17 cellular contexts compared by ENCODE assay signal in genomic region chr11:44518968-44519550, GRCh38.
"Had no signal": no experiment of that assay in that cellular context is flagged by ENCODE, and none has a peak within 500 bp of the region (broad histone marks: within the 10 kb centered on the region; RNA-seq: fewer than 3 reads in every experiment).

No MANE protein-coding gene starts in this region.

- H3K36me3 ChIP-seq: esophagus squamous epithelium, heart right ventricle, tibial artery, uterus had no signal

- H3K27ac Mint-ChIP-seq: activated CD4-positive, alpha-beta T cell treated with anti-CD3 and anti-CD28 coated beads for 36 hours; activated naive CD4-positive, alpha-beta T cell treated with anti-CD3 and anti-CD28 coated beads for 36 hours; effector memory CD8-positive, alpha-beta T cell; memory B cell; naive B cell; stimulated activated naive B cell treated with anti-CD40 and anti-IgM and Interleukin-4, amounts not matched to agents 10 μg/mL and 1 μg/mL and 100 μg/mL, for 72 hours had no signal

- H3K4me1 Mint-ChIP-seq: stimulated activated naive B cell treated with anti-CD40 and anti-IgM and Interleukin-4, amounts not matched to agents 10 μg/mL and 1 μg/mL and 100 μg/mL, for 72 hours had no signal

- H3K4me3 ChIP-seq: esophagus squamous epithelium, tibial artery, uterus had no signal

- H3K9me3 Mint-ChIP-seq: activated naive CD4-positive, alpha-beta T cell treated with anti-CD3 and anti-CD28 coated beads for 36 hours; effector memory CD8-positive, alpha-beta T cell; memory B cell; naive B cell; stimulated activated naive B cell treated with anti-CD40 and anti-IgM and Interleukin-4, amounts not matched to agents 10 μg/mL and 1 μg/mL and 100 μg/mL, for 72 hours had no signal

- H3K27me3 ChIP-seq: uterus had no signal

- H3K27me3 Mint-ChIP-seq: brain had no signal

- H3K27ac ChIP-seq: parathyroid adenoma, tibial artery had no signal

- DNase-seq: activated CD4-positive, alpha-beta T cell treated with anti-CD3 and anti-CD28 coated beads for 36 hours; activated CD4-positive, alpha-beta T cell treated with anti-CD3 and anti-CD28 coated beads, Interleukin-2, amount 50 U/mL, for 48 hours; activated naive CD4-positive, alpha-beta T cell treated with anti-CD3 and anti-CD28 coated beads for 36 hours; anterior cingulate cortex; caudate nucleus; effector memory CD8-positive, alpha-beta T cell; esophagus squamous epithelium; kidney glomerular epithelial cell; naive B cell; stimulated activated naive B cell treated with anti-CD40 and anti-IgM and Interleukin-4, amounts not matched to agents 10 μg/mL and 1 μg/mL and 100 μg/mL, for 72 hours; T1000; tibial artery had no signal

- ATAC-seq: activated CD4-positive, alpha-beta T cell treated with anti-CD3 and anti-CD28 coated beads for 36 hours; effector memory CD8-positive, alpha-beta T cell; stimulated activated naive B cell treated with anti-CD40 and anti-IgM and Interleukin-4, amounts not matched to agents 10 μg/mL and 1 μg/mL and 100 μg/mL, for 72 hours had no signal

- H3K9me3 ChIP-seq: esophagus squamous epithelium, heart right ventricle, tibial artery, uterus had no signal

- H3K4me1 ChIP-seq: parathyroid adenoma, tibial artery, uterus had no signal

- H3K4me3 Mint-ChIP-seq: activated CD4-positive, alpha-beta T cell treated with anti-CD3 and anti-CD28 coated beads for 36 hours; activated naive CD4-positive, alpha-beta T cell treated with anti-CD3 and anti-CD28 coated beads for 36 hours; effector memory CD8-positive, alpha-beta T cell; memory B cell; naive B cell; stimulated activated naive B cell treated with anti-CD40 and anti-IgM and Interleukin-4, amounts not matched to agents 10 μg/mL and 1 μg/mL and 100 μg/mL, for 72 hours had no signal

- H3K36me3 Mint-ChIP-seq: brain; memory B cell; naive B cell; stimulated activated naive B cell treated with anti-CD40 and anti-IgM and Interleukin-4, amounts not matched to agents 10 μg/mL and 1 μg/mL and 100 μg/mL, for 72 hours had no signal
